19 cellular contexts compared by ENCODE assay signal in the genomic region with DNA sequence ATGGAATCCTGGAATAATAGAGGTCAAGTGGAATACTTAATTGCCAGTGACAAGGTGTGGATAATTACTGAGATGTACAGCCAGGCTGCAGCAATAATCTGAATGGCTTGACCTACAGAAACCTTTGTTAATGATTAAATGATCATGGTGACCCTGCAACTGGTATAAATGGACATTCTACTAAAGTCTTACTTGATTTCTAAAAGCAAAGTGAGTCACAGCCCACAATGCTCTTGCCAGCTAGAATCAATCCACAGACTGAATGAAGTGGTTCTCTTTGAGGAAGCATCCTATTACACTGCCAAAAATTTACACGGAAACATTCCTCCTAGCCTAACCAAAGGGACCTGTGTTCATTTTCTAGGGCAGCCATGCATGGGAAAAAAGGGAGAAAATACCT.
DNase-seq lines count a peak whose midpoint lies in the region; TF ChIP-seq lines count a peak whose summit lies in the region.
"Had no signal": no experiment of that assay in that cellular context is flagged by ENCODE, and none has a peak within 500 bp of the region (broad histone marks: within the 10 kb centered on the region; RNA-seq: fewer than 3 reads in every experiment).

No MANE protein-coding gene starts in this region.

- H3K4me1 ChIP-seq in mesendoderm (ENCODE audit: control insufficient read depth, low read depth, low read length) (peaks cover 3% of the 10 kb centered on the region), transverse colon (no peaks in the 10 kb centered on the region)
- H3K4me1 ChIP-seq: Caco-2 had no signal

- TF ChIP-seq EP300 in transverse colon (IDR thresholded peaks at IDR 0.05; ENCODE audit: low read depth) = no peak

- H2BK120ac ChIP-seq in mesendoderm (ENCODE audit: low read depth, low read length) = no peak overlapping the region

- in situ Hi-C loops in Caki2 (cut with HindIII; ENCODE audit: low pct_unique_long_range_greater_than_20kb, low sequenced_read_pairs) = no loop called here
- in situ Hi-C loops in astrocyte of the cerebellum (cut with HindIII; ENCODE audit: low sequenced_read_pairs) = no loop called here
- in situ Hi-C loops in transverse colon (cut with MboI; ENCODE audit: low pct_ligation_motif_present in 1 of 4, low pct_unique_long_range_greater_than_20kb in 1 of 4, low sequenced_read_pairs in 3 of 4) = no loop called here

- TF ChIP-seq POLR2A in transverse colon (IDR thresholded peaks at IDR 0.05) = no peak

- DNase-seq in Caki2 (ENCODE audit: low read depth) = peak; percentile 54
- DNase-seq in M059J (ENCODE audit: low read depth) = peak; percentile 40
- peak; percentile 38 for DNase-seq in astrocyte of the cerebellum (ENCODE audit: low read depth)
- no peak for DNase-seq in mesendoderm
- no peak for DNase-seq in activated T-cell treated with anti-CD3 and anti-CD28 coated beads for 4 hours
- DNase-seq in Kasumi-1 (lab: John Stamatoyannopoulos, UW) = no peak
- no peak for DNase-seq in transverse colon
- DNase-seq: ACHN; AML-193; Caco-2; DMS79; H9; MM.1S; NCI-H187 treated with DMSO at 0.1 percent for 48 hours; NCI-H510A; NK-92 treated with Interleukin-12 subunit alpha and Interleukin-12 subunit beta, amount 100 ng/mL, for 24 hours; RPMI8226; SIG-M5 had no signal

- H3K56ac ChIP-seq in mesendoderm (ENCODE audit: low read length) = no peak overlapping the region

- H2BK5ac ChIP-seq in mesendoderm (ENCODE audit: low read length) = no peak overlapping the region

- no peak overlapping the region for H4K8ac ChIP-seq in mesendoderm (ENCODE audit: low read depth, low read length)

- H2AK5ac ChIP-seq in mesendoderm (ENCODE audit: low read length) = no peak overlapping the region

- no peak overlapping the region for H4K5ac ChIP-seq in mesendoderm (ENCODE audit: low read length)

- H3K79me2 ChIP-seq in mesendoderm (ENCODE audit: control insufficient read depth, insufficient read depth, low read length) = no peaks in the 10 kb centered on the region

- H3K9ac ChIP-seq in mesendoderm (ENCODE audit: low read length) = no peak overlapping the region
- H3K9ac ChIP-seq: KMS-11 had no signal

- H3K27ac ChIP-seq in mesendoderm (ENCODE audit: low read depth, low read length) (no peak overlapping the region), transverse colon (no peak overlapping the region)
- H3K27ac ChIP-seq: KMS-11 had no signal

- intact Hi-C loops in transverse colon (cut with DNase I; ENCODE audit: low total_unique reads) = no loop called here

- H3K23ac ChIP-seq in mesendoderm (ENCODE audit: low read length) = no peak overlapping the region

- H3K27me3 ChIP-seq in mesendoderm (ENCODE audit: insufficient read depth, low read length, poor library complexity) = no peaks in the 10 kb centered on the region
- no peaks in the 10 kb centered on the region for H3K27me3 ChIP-seq in transverse colon

- H3K4ac ChIP-seq in mesendoderm (ENCODE audit: low read depth, low read length) = no peak overlapping the region

- no peaks in the 10 kb centered on the region for H3K79me1 ChIP-seq in mesendoderm (ENCODE audit: low read length)

- peak overlapping the region; percentile 11 for H2BK15ac ChIP-seq in mesendoderm (replicated peaks; ENCODE audit: low read depth)

- no CpG with 5 or more reads among the region's 1 CpG for WGBS in mesendoderm (ENCODE audit: extremely low coverage, insufficient coverage, low lambda C conversion rate)
- 92 to 100% methylated on average over 1 of the region's 1 CpG for WGBS in transverse colon (ENCODE audit: low coverage in 1 of 2), 2 donors

- TF ChIP-seq CTCF in astrocyte of the cerebellum (IDR thresholded peaks at IDR 0.05; ENCODE audit: low read depth, low read length, missing control alignments) (no peak), transverse colon (IDR thresholded peaks at IDR 0.05) (no peak)

- H3K4me3 ChIP-seq in astrocyte of the cerebellum (ENCODE audit: low read depth, low read length) (no peak overlapping the region), mesendoderm (ENCODE audit: low read length) (no peak overlapping the region), transverse colon (no peak overlapping the region)

- H3K9me3 ChIP-seq in transverse colon = no peaks in the 10 kb centered on the region
- H3K9me3 ChIP-seq: Caco-2 had no signal

- H3K36me3 ChIP-seq in mesendoderm (ENCODE audit: control insufficient read depth, insufficient read depth, low read length) (no peaks in the 10 kb centered on the region), transverse colon (no peaks in the 10 kb centered on the region)

- H3K18ac ChIP-seq in mesendoderm (ENCODE audit: low read length) = no peak overlapping the region

- no peak overlapping the region for H3K4me2 ChIP-seq in mesendoderm (ENCODE audit: low read length)
- H3K4me2 ChIP-seq: KMS-11 had no signal

Comparison
In these comparisons a context has a peak if more than half of its experiments do, and no peak if none do; other contexts are left out.
1. DNase-seq: peak in Caki2 (single experiment), M059J (single experiment) and astrocyte of the cerebellum (single experiment); none in mesendoderm (single experiment), activated T-cell treated with anti-CD3 and anti-CD28 coated beads for 4 hours (single experiment), Kasumi-1 (0 of 2) and transverse colon (single experiment).